ENCODE assay signal across 1 cellular context in the genomic region with DNA sequence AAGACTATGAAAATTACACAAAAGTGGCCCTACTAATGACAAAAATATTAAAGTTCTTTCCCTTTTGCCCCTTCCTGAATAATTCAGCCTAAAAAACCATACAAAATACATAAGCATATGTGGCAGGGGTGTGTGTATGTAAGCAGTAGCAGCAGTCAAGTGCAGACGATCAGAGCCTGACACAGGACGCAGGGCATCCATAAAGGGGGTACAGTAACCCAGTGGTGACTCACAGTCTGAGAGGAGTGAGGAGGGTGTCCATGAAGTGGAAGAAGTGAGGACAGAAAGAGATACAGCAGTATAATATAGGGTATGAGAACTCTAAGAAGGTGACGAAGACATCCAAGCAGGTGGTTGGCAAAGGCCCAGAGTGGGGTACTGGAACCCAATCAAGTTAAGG.
TF ChIP-seq lines count a peak whose summit lies in the region.

No MANE protein-coding gene starts in this region.

TF ChIP-seq in HepG2, 621 proteins besides CTCF, POLR2A, EP300 and RAD21 (continued from another document):
- TF ChIP-seq, protein P1, sequence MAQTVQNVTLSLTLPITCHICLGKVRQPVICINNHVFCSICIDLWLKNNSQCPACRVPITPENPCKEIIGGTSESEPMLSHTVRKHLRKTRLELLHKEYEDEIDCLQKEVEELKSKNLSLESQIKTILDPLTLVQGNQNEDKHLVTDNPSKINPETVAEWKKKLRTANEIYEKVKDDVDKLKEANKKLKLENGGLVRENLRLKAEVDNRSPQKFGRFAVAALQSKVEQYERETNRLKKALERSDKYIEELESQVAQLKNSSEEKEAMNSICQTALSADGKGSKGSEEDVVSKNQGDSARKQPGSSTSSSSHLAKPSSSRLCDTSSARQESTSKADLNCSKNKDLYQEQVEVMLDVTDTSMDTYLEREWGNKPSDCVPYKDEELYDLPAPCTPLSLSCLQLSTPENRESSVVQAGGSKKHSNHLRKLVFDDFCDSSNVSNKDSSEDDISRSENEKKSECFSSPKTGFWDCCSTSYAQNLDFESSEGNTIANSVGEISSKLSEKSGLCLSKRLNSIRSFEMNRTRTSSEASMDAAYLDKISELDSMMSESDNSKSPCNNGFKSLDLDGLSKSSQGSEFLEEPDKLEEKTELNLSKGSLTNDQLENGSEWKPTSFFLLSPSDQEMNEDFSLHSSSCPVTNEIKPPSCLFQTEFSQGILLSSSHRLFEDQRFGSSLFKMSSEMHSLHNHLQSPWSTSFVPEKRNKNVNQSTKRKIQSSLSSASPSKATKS (CRISPR knock-in tag; IDR thresholded peaks at IDR 0.05) = no peak
- TF ChIP-seq, protein P2, sequence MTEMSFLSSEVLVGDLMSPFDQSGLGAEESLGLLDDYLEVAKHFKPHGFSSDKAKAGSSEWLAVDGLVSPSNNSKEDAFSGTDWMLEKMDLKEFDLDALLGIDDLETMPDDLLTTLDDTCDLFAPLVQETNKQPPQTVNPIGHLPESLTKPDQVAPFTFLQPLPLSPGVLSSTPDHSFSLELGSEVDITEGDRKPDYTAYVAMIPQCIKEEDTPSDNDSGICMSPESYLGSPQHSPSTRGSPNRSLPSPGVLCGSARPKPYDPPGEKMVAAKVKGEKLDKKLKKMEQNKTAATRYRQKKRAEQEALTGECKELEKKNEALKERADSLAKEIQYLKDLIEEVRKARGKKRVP (CRISPR knock-in tag; IDR thresholded peaks at IDR 0.05) = no peak
- TF ChIP-seq RBM22 (optimal IDR thresholded peaks at IDR 0.05; ENCODE audit: low read length) (peak; percentile 85), NPAS2 (CRISPR knock-in tag; IDR thresholded peaks at IDR 0.05; ENCODE audit: borderline replicate concordance) (no peak), EEA1 (CRISPR knock-in tag; IDR thresholded peaks at IDR 0.05; ENCODE audit: borderline replicate concordance) (no peak), ZSCAN29 (CRISPR knock-in tag; conservative IDR thresholded peaks at IDR 0.05) (no peak)
- TF ChIP-seq, protein P3, sequence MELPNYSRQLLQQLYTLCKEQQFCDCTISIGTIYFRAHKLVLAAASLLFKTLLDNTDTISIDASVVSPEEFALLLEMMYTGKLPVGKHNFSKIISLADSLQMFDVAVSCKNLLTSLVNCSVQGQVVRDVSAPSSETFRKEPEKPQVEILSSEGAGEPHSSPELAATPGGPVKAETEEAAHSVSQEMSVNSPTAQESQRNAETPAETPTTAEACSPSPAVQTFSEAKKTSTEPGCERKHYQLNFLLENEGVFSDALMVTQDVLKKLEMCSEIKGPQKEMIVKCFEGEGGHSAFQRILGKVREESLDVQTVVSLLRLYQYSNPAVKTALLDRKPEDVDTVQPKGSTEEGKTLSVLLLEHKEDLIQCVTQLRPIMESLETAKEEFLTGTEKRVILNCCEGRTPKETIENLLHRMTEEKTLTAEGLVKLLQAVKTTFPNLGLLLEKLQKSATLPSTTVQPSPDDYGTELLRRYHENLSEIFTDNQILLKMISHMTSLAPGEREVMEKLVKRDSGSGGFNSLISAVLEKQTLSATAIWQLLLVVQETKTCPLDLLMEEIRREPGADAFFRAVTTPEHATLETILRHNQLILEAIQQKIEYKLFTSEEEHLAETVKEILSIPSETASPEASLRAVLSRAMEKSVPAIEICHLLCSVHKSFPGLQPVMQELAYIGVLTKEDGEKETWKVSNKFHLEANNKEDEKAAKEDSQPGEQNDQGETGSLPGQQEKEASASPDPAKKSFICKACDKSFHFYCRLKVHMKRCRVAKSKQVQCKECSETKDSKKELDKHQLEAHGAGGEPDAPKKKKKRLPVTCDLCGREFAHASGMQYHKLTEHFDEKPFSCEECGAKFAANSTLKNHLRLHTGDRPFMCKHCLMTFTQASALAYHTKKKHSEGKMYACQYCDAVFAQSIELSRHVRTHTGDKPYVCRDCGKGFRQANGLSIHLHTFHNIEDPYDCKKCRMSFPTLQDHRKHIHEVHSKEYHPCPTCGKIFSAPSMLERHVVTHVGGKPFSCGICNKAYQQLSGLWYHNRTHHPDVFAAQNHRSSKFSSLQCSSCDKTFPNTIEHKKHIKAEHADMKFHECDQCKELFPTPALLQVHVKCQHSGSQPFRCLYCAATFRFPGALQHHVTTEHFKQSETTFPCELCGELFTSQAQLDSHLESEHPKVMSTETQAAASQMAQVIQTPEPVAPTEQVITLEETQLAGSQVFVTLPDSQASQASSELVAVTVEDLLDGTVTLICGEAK (IDR thresholded peaks at IDR 0.05) = no peak
- TF ChIP-seq, protein P3 (CRISPR knock-in tag; IDR thresholded peaks at IDR 0.05) = no peak
